24 cellular contexts compared by ENCODE assay signal in the genomic region with DNA sequence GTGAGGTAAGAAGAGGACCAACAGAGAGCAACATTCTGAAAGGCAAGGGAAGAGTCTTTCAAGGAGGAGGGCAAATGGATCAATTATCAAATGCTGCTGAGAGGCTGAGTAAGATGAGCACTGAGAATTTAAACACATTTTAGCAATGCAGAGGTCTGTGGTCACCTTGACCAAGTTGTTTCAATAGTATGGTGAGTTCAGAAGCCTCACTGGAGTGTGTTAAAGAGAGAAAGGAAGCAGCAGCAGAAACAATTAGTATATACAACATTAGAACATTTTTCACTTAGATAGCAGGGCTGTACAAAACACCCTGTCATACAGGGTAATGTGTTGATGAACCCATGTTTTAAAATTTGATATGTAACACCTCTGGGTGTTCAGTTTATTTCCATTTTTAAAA.
"Had no signal": no experiment of that assay in that cellular context is flagged by ENCODE, and none has a peak within 500 bp of the region (broad histone marks: within the 10 kb centered on the region; RNA-seq: fewer than 3 reads in every experiment).

No MANE protein-coding gene starts in this region.

- ATAC-seq: effector memory CD8-positive, alpha-beta T cell; heart right ventricle; mucosa of descending colon; sciatic nerve; stimulated activated memory B cell treated with anti-CD40 and anti-IgM and Interleukin-4, amounts not matched to agents 10 μg/mL and 1 μg/mL and 100 μg/mL, for 72 hours; stimulated activated naive CD8-positive, alpha-beta T cell treated with anti-CD3 and anti-CD28 coated beads, Interleukin-15, Interleukin-2, amounts not matched to agents 100 U/mL and 50 U/mL, for 24 hours had no signal

- H3K4me3 Mint-ChIP-seq: effector memory CD8-positive, alpha-beta T cell; mesothelial cell of epicardium; naive B cell; nephron progenitor cell; stimulated activated memory B cell treated with anti-CD40 and anti-IgM and Interleukin-4, amounts not matched to agents 10 μg/mL and 1 μg/mL and 100 μg/mL, for 72 hours had no signal

- H3K9me3 Mint-ChIP-seq: effector memory CD8-positive, alpha-beta T cell had no signal

- H3K4me1 Mint-ChIP-seq: naive B cell; stimulated activated memory B cell treated with anti-CD40 and anti-IgM and Interleukin-4, amounts not matched to agents 10 μg/mL and 1 μg/mL and 100 μg/mL, for 72 hours had no signal

- DNase-seq: cortex of kidney; effector memory CD8-positive, alpha-beta T cell; erythroblast; esophagus squamous epithelium; foreskin melanocyte; glutamatergic neuron; heart right ventricle; hypothalamus; mesenchymal stem cell; mucosa of descending colon; naive B cell; nephron progenitor cell; nucleus accumbens; stimulated activated CD4-positive, alpha-beta T cell treated with anti-CD3 and anti-CD28 coated beads, Interleukin-12 subunit alpha, Interleukin-12 subunit beta, amount 100 ng/mL, for 4 hours; stimulated activated CD4-positive, alpha-beta T cell treated with anti-CD3 and anti-CD28 coated beads, Interleukin-2, amount 100 ng/mL, for 24 hours; stimulated activated CD4-positive, alpha-beta T cell treated with anti-CD3 and anti-CD28 coated beads, Interleukin-4, amount 100 ng/mL, for 24 hours; stimulated activated naive CD8-positive, alpha-beta T cell treated with anti-CD3 and anti-CD28 coated beads, Interleukin-15, Interleukin-2, amounts not matched to agents 100 U/mL and 50 U/mL, for 24 hours; substantia nigra; upper lobe of left lung had no signal

- H3K36me3 Mint-ChIP-seq: mesothelial cell of epicardium; stimulated activated memory B cell treated with anti-CD40 and anti-IgM and Interleukin-4, amounts not matched to agents 10 μg/mL and 1 μg/mL and 100 μg/mL, for 72 hours had no signal

- H3K27ac Mint-ChIP-seq: mesothelial cell of epicardium; nephron progenitor cell; stimulated activated memory B cell treated with anti-CD40 and anti-IgM and Interleukin-4, amounts not matched to agents 10 μg/mL and 1 μg/mL and 100 μg/mL, for 72 hours had no signal

- FAIRE-seq: endometrium, urothelium cell line had no signal
